In genomic region chr13:112443191-112444000, GRCh38 we compare ENCODE assay signal across 9 cellular contexts.
A peak's percentile ranks its signal among the peaks of the same experiment; 100 is the strongest.
DNase-seq lines count a peak whose midpoint lies in the region; ATAC-seq, FAIRE-seq and TF ChIP-seq lines count a peak whose summit lies in the region.
"Had no signal": no experiment of that assay in that cellular context is flagged by ENCODE, and none has a peak within 500 bp of the region (broad histone marks: within the 10 kb centered on the region; RNA-seq: fewer than 3 reads in every experiment).

No MANE protein-coding gene starts in this region.

- no peaks in the 10 kb centered on the region for H3K79me2 ChIP-seq in GM12878 (ENCODE audit: control insufficient read depth, insufficient read depth, low read length)

- TF ChIP-seq CTCF in HEK293 (tag by site-specific recombination; IDR thresholded peaks at IDR 0.05) (no peak), GM12878 (IDR thresholded peaks at IDR 0.05 in 2 of 3, conservative IDR thresholded peaks at IDR 0.05 in 1 of 3; ENCODE audit: control insufficient read depth in 2 of 3, extremely low read depth in 1 of 3, insufficient read depth in 1 of 3, low read depth in 3 of 3, low read length in 3 of 3) (peak in 2 of 3 experiments; percentile 9 to 41; a peak in 1 of 6 replicates), lung (IDR thresholded peaks at IDR 0.05; ENCODE audit: control extremely low read depth, extremely low read depth) (no peak)

- no peaks in the 10 kb centered on the region for H3K36me3 ChIP-seq in HEK293 (ENCODE audit: control insufficient read depth in 2 of 2, insufficient read depth in 1 of 2, low read length in 2 of 2)
- no peaks in the 10 kb centered on the region for H3K36me3 ChIP-seq in GM12878 (ENCODE audit: control insufficient read depth in 2 of 2, insufficient read depth in 2 of 2, low read length in 1 of 2)
- no peaks in the 10 kb centered on the region for H3K36me3 ChIP-seq in lung (ENCODE audit: control insufficient read depth in 2 of 2, insufficient read depth in 2 of 2, low read length in 2 of 2)

- H3K4me3 ChIP-seq in HEK293 (ENCODE audit: low read depth, low read length) (no peak overlapping the region), GM12878 (no peak overlapping the region), lung (no peak overlapping the region)
- H3K4me3 ChIP-seq: dorsolateral prefrontal cortex had no signal

- no peaks in the 10 kb centered on the region for H4K20me1 ChIP-seq in GM12878 (ENCODE audit: control insufficient read depth, insufficient read depth)

- no peaks in the 10 kb centered on the region for H3K9me3 ChIP-seq in HEK293 (ENCODE audit: control insufficient read depth, insufficient read depth, low read depth, low read length)
- H3K9me3 ChIP-seq in GM12878 (replicated peaks; ENCODE audit: control insufficient read depth, insufficient read depth, low read length) = no peaks in the 10 kb centered on the region
- peaks cover 2 to 3% of the 10 kb centered on the region in 2 donors for H3K9me3 ChIP-seq in lung (ENCODE audit: control insufficient read depth in 2 of 2, insufficient read depth in 1 of 2, low read length in 1 of 2)

- H3K4me1 ChIP-seq in HEK293 (ENCODE audit: control insufficient read depth, insufficient read depth, low read length) (no peaks in the 10 kb centered on the region), GM12878 (ENCODE audit: control insufficient read depth, insufficient read depth, low read length) (no peaks in the 10 kb centered on the region), lung (ENCODE audit: control insufficient read depth in 2 of 2, insufficient read depth in 2 of 2, low read length in 2 of 2) (no peaks in the 10 kb centered on the region)

- no peak overlapping the region for H2AFZ ChIP-seq in GM12878 (ENCODE audit: control insufficient read depth, low read depth, low read length)

- no peak for TF ChIP-seq POLR2A in GM12878 (IDR thresholded peaks at IDR 0.05; ENCODE audit: low read depth, low read length)

- POLR2A ChIA-PET in HEK293 (lab: Yijun Ruan, JAX) = no interaction called here
- POLR2A ChIA-PET in GM12878 (lab: Charles Lee) = no interaction called here

- no peak overlapping the region for H3K27ac ChIP-seq in HEK293 (ENCODE audit: extremely low read depth, low read depth, low read length)
- H3K27ac ChIP-seq in GM12878 (ENCODE audit: control insufficient read depth, insufficient read depth) = no peak overlapping the region
- H3K27ac ChIP-seq in lung (ENCODE audit: low read depth in 1 of 2, low read length in 1 of 2) = no peak overlapping the region
- H3K27ac ChIP-seq: dorsolateral prefrontal cortex had no signal

- in situ Hi-C loops in GM12878 (cut with MboI) = loop anchor here (5.0 to 25.0 kb wide), 2 partner anchors 971 to 1356 kb away; no protein-coding TSS in a partner anchor

- no peak overlapping the region for H3K4me2 ChIP-seq in GM12878 (ENCODE audit: control insufficient read depth, insufficient read depth)

- WGBS in GM12878 (ENCODE audit: insufficient coverage, insufficient replicate concordance, low lambda C conversion rate, missing lambda C conversion rate) = 31% methylated on average over 29 of the region's 31 CpGs
- 13 to 18% methylated on average over 31 of the region's 31 CpGs for WGBS in lung, 2 donors

- peak; percentile 58 for ATAC-seq in GM12878
- no peak for ATAC-seq in lung (ENCODE audit: insufficient read depth, low FRiP score)
- ATAC-seq in HG02973 (IDR thresholded peaks at IDR 0.05; ENCODE audit: unreplicated experiment) = no peak

- no peak for FAIRE-seq in GM12878 (lab: Jason Lieb, UNC)
- no peak for FAIRE-seq in frontal cortex (lab: Jason Lieb, UNC)

- BruUV-seq in GM12878 (replicated peaks; lab: Mats Ljungman, UMichigan) = no TSS peak

- CTCF ChIA-PET in HEK293 (lab: Yijun Ruan, JAX) (interaction anchor here (0.6 to 3.3 kb wide), 20 partner anchors 8 to 1014 kb away, joined by 3 to 23 read pairs (median 4); no protein-coding TSS in a partner anchor), GM12878 (lab: Yijun Ruan, JAX) (interaction anchor here (0.8 to 2.6 kb wide), 9 partner anchors 10 to 1015 kb away, joined by 3 to 14 read pairs (median 3); no protein-coding TSS in a partner anchor)

- intact Hi-C loops in GM12878 (cut with micrococcal nuclease; ENCODE audit: unreplicated experiment) = loop anchor here (10.0 kb wide), 1 partner anchor 161 kb away; no protein-coding TSS in a partner anchor

- SMC1A ChIA-PET in GM12878 (lab: Charles Lee; ENCODE audit: uncharacterized antibody, unreplicated experiment) = interaction anchor here (0.9 to 1.5 kb wide), 5 partner anchors 162 to 1988 kb away, joined by 3 to 5 read pairs (median 3); no protein-coding TSS in a partner anchor

- H3K9ac ChIP-seq in GM12878 (ENCODE audit: control insufficient read depth, insufficient read depth, low read length) = no peak overlapping the region

- no peak for TF ChIP-seq RAD21 in GM12878 (IDR thresholded peaks at IDR 0.05; ENCODE audit: insufficient read depth, low read depth, low read length)

- TF ChIP-seq EP300 in GM12878 (IDR thresholded peaks at IDR 0.05; ENCODE audit: borderline replicate concordance in 1 of 2, control insufficient read depth in 1 of 2, low read depth in 2 of 2, low read length in 2 of 2) = no peak

- H3K27me3 ChIP-seq in GM12878 (replicated peaks in 1 of 2; ENCODE audit: control insufficient read depth in 2 of 2, insufficient read depth in 2 of 2, low read length in 1 of 2) = no peaks in the 10 kb centered on the region
- peaks cover 11% of the 10 kb centered on the region for H3K27me3 ChIP-seq in lung (ENCODE audit: control insufficient read depth, insufficient read depth)

- DNase-seq in EH (ENCODE audit: low read depth) (peak; percentile 8), GM12878 (ENCODE audit: low read depth, low spot score) (no peak), lung (ENCODE audit: low spot score) (peak; percentile 22), cortex of kidney (lab: John Stamatoyannopoulos, UW) (no peak), frontal cortex (ENCODE audit: low spot score in 2 of 2) (no peak), kidney glomerular epithelial cell (lab: John Stamatoyannopoulos, UW) (no peak)

- RAD21 ChIA-PET in GM12878 (lab: Charles Lee; ENCODE audit: unreplicated experiment) = interaction anchor here (1.2 to 2.4 kb wide), 3 partner anchors 966 to 969 kb away, joined by 3 to 12 read pairs (median 4); no protein-coding TSS in a partner anchor

TF ChIP-seq in HEK293, 187 proteins besides CTCF, POLR2A, EP300 and RAD21:
- TF ChIP-seq ZNF248 (tag by site-specific recombination; IDR thresholded peaks at IDR 0.05) (no peak), MEIS1 (CRISPR knock-in tag; IDR thresholded peaks at IDR 0.05; ENCODE audit: borderline replicate concordance) (no peak), ZFHX2 (tag by site-specific recombination; conservative IDR thresholded peaks at IDR 0.05) (peak; percentile 54)

TF ChIP-seq in GM12878, 131 proteins besides CTCF, POLR2A, EP300 and RAD21:
- TF ChIP-seq, protein P1, sequence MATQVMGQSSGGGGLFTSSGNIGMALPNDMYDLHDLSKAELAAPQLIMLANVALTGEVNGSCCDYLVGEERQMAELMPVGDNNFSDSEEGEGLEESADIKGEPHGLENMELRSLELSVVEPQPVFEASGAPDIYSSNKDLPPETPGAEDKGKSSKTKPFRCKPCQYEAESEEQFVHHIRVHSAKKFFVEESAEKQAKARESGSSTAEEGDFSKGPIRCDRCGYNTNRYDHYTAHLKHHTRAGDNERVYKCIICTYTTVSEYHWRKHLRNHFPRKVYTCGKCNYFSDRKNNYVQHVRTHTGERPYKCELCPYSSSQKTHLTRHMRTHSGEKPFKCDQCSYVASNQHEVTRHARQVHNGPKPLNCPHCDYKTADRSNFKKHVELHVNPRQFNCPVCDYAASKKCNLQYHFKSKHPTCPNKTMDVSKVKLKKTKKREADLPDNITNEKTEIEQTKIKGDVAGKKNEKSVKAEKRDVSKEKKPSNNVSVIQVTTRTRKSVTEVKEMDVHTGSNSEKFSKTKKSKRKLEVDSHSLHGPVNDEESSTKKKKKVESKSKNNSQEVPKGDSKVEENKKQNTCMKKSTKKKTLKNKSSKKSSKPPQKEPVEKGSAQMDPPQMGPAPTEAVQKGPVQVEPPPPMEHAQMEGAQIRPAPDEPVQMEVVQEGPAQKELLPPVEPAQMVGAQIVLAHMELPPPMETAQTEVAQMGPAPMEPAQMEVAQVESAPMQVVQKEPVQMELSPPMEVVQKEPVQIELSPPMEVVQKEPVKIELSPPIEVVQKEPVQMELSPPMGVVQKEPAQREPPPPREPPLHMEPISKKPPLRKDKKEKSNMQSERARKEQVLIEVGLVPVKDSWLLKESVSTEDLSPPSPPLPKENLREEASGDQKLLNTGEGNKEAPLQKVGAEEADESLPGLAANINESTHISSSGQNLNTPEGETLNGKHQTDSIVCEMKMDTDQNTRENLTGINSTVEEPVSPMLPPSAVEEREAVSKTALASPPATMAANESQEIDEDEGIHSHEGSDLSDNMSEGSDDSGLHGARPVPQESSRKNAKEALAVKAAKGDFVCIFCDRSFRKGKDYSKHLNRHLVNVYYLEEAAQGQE (IDR thresholded peaks at IDR 0.05; ENCODE audit: low read depth, low read length) = no peak
- TF ChIP-seq CEBPB (IDR thresholded peaks at IDR 0.05; ENCODE audit: borderline replicate concordance in 1 of 2, low read depth in 2 of 2, low read length in 2 of 2) = no peak
- TF ChIP-seq ZNF24 (IDR thresholded peaks at IDR 0.05) = no peak
- no peak for TF ChIP-seq NR2F1 (conservative IDR thresholded peaks at IDR 0.05)
- no peak for TF ChIP-seq BACH1 (IDR thresholded peaks at IDR 0.05; ENCODE audit: borderline replicate concordance)
- no peak for TF ChIP-seq HDAC6 (IDR thresholded peaks at IDR 0.05; ENCODE audit: unreplicated experiment)

Comparison
In these comparisons a context has a peak if more than half of its experiments do, and no peak if none do; other contexts are left out.
1. DNase-seq: peak in EH (single experiment) and lung (single experiment); none in GM12878 (single experiment), cortex of kidney (single experiment), frontal cortex (0 of 2) and kidney glomerular epithelial cell (single experiment).
2. CTCF ChIP-seq: peak in GM12878 (2 of 3); none in HEK293 (single experiment) and lung (single experiment).